In genomic region chr17:73307130-73307529, GRCh38 we compare ENCODE assay signal across 12 cellular contexts. TPM values are rescaled to one million over a fixed set of nuclear protein-coding genes. Genes with fewer than 3 reads are reported as not detected.
DNase-seq lines count a peak whose midpoint lies in the region.
"Had no signal": no experiment of that assay in that cellular context is flagged by ENCODE, and none has a peak within 500 bp of the region (broad histone marks: within the 10 kb centered on the region; RNA-seq: fewer than 3 reads in every experiment).

No MANE protein-coding gene starts in this region.

- no peak overlapping the region for H3K4me3 ChIP-seq in urinary bladder (ENCODE audit: low read depth, low read length)

- WGBS in urinary bladder, result 76% methylated on average over 8 of the region's 9 CpGs

- DNase-seq in NCI-H524 (lab: John Stamatoyannopoulos, UW) (peak; percentile 28 to 66), NCI-H524 treated with DMSO at 0.1 percent for 48 hours (lab: John Stamatoyannopoulos, UW) (no peak), mucosa of gallbladder (ENCODE audit: low spot score) (peak; percentile 56), NCI-H1417 treated with DMSO at 0.1 percent for 48 hours (lab: John Stamatoyannopoulos, UW) (no peak), cerebellar nuclear complex (lab: John Stamatoyannopoulos, UW) (no peak), GM19238 (ENCODE audit: insufficient read length, low spot score) (no peak)
- DNase-seq: activated T-cell treated with anti-CD3 and anti-CD28 coated beads, Interleukin-2, amount 50 U/mL, for 4 hours; NCI-H1092 treated with DMSO at 0.1 percent for 48 hours; T-cell had no signal

- H3K27ac ChIP-seq in cingulate gyrus (ENCODE audit: low read depth, low read length) (peak overlapping the region; percentile 54), urinary bladder (ENCODE audit: low read depth) (peak overlapping the region; percentile 62)

- no peaks in the 10 kb centered on the region for H3K36me3 ChIP-seq in urinary bladder (ENCODE audit: insufficient read depth)

- H3K4me1 ChIP-seq in urinary bladder (ENCODE audit: insufficient read depth), result no peaks in the 10 kb centered on the region

RNA-seq across cellular contexts. Expression of gene CDC42EP4, which starts 4.7 kb away (rescaled TPM):
- 77.6 TPM for total RNA-seq in mucosa of gallbladder
- total RNA-seq in urinary bladder, result 24.0 TPM
- polyA plus RNA-seq in urinary bladder, result 56.2 TPM

RNA-seq across cellular contexts. Expression of gene CPSF4L, which starts 45.5 kb away (rescaled TPM):
- total RNA-seq in mucosa of gallbladder (not detected), urinary bladder (0.42 TPM)
- polyA plus RNA-seq in urinary bladder, result not detected
- total RNA-seq: activated T-cell treated with anti-CD3 and anti-CD28 coated beads, Interleukin-2, amount 50 U/mL, for 4 hours; T-cell had no signal
- polyA plus RNA-seq: AG04450 had no signal

Comparison
In these comparisons a context has a peak if more than half of its experiments do, and no peak if none do; other contexts are left out.
1. DNase-seq: peak in NCI-H524 (2 of 2) and mucosa of gallbladder (single experiment); none in NCI-H524 treated with DMSO at 0.1 percent for 48 hours (single experiment), NCI-H1417 treated with DMSO at 0.1 percent for 48 hours (single experiment), cerebellar nuclear complex (0 of 2) and GM19238 (single experiment).